ENCODE assay signal across 16 cellular contexts in genomic region chr2:192354512-192355244, GRCh38.
DNase-seq lines count a peak whose midpoint lies in the region; ATAC-seq and TF ChIP-seq lines count a peak whose summit lies in the region.
"Had no signal": no experiment of that assay in that cellular context is flagged by ENCODE, and none has a peak within 500 bp of the region (broad histone marks: within the 10 kb centered on the region; RNA-seq: fewer than 3 reads in every experiment).

No MANE protein-coding gene starts in this region.

- H3K79me2 ChIP-seq in GM23338 (replicated peaks; ENCODE audit: insufficient read depth), result no peaks in the 10 kb centered on the region
- H3K79me2 ChIP-seq in MM.1S (ENCODE audit: low read length), result no peaks in the 10 kb centered on the region
- no peaks in the 10 kb centered on the region for H3K79me2 ChIP-seq in SK-N-SH (ENCODE audit: insufficient read depth)

- H3K4me3 Mint-ChIP-seq in GM23338, result no peak overlapping the region
- H3K4me3 Mint-ChIP-seq in WTC11, result no peak overlapping the region
- H3K4me3 Mint-ChIP-seq: CD4-positive, alpha-beta memory T cell had no signal

- intact Hi-C loops in spleen (cut with DNase I; ENCODE audit: low total_unique reads), result no loop called here

- TF ChIP-seq POLR2A in spleen (IDR thresholded peaks at IDR 0.05), result no peak

- H3K27me3 Mint-ChIP-seq in GM23338 (ENCODE audit: insufficient read depth, low read depth, poor library complexity) (peaks cover 2% of the 10 kb centered on the region), WTC11 (ENCODE audit: low read depth) (no peaks in the 10 kb centered on the region)
- H3K27me3 Mint-ChIP-seq: CD4-positive, alpha-beta memory T cell had no signal

- peak; percentile 60 for ATAC-seq in GM23338
- ATAC-seq in WTC11, result peak; percentile 53; the same call in 1 of the 2 replicates
- no peak for ATAC-seq in SK-N-SH treated with all-trans-retinoic acid at 6 μM for 48 hours

- TF ChIP-seq CTCF in GM23338 (conservative IDR thresholded peaks at IDR 0.05; ENCODE audit: low read depth in 2 of 2) (no peak), MM.1S (IDR thresholded peaks at IDR 0.05; ENCODE audit: low read length) (no peak), WTC11 (IDR thresholded peaks at IDR 0.05) (no peak), spleen (IDR thresholded peaks at IDR 0.05 in 8 of 11, conservative IDR thresholded peaks at IDR 0.05 in 3 of 11) (no peak), SK-N-SH (IDR thresholded peaks at IDR 0.05) (no peak)

- H3K4me1 Mint-ChIP-seq in GM23338, result no peaks in the 10 kb centered on the region; the same call in 2 of the 3 replicates
- peaks cover 5% of the 10 kb centered on the region; the same call in 1 of the 2 replicates for H3K4me1 Mint-ChIP-seq in WTC11
- H3K4me1 Mint-ChIP-seq: CD4-positive, alpha-beta memory T cell had no signal

- H3K4me3 ChIP-seq in GM23338 (no peak overlapping the region), MM.1S (ENCODE audit: low read length) (peak overlapping the region; percentile 28; the same call in 1 of the 2 replicates), spleen (no peak overlapping the region), SK-N-SH (ENCODE audit: low read depth in 2 of 2, low read length in 1 of 2) (no peak overlapping the region)

- TF ChIP-seq RAD21 in SK-N-SH (IDR thresholded peaks at IDR 0.05; ENCODE audit: low read length), result no peak

- DNase-seq in GM23338 (ENCODE audit: low spot score) (no peak), MM.1S (peak; percentile 75), OCI-M1 (lab: John Stamatoyannopoulos, UW) (peak; percentile 13), WTC11 (ENCODE audit: low spot score) (no peak), spleen (no peak), SK-N-SH (no peak)
- DNase-seq: C1 segment of cervical spinal cord, Calu3, COR-L47, DMS53, DMS79 treated with DMSO at 0.1 percent for 48 hours, GF-D8, H7, HCEC 1CT had no signal

- H3K4me2 ChIP-seq in GM23338, result no peak overlapping the region
- peak overlapping the region; percentile 80 for H3K4me2 ChIP-seq in MM.1S (ENCODE audit: low read depth, low read length)
- no peak overlapping the region for H3K4me2 ChIP-seq in SK-N-SH

- H3K4me1 ChIP-seq in GM23338 (ENCODE audit: insufficient read depth), result no peaks in the 10 kb centered on the region
- peaks cover 24% of the 10 kb centered on the region for H3K4me1 ChIP-seq in MM.1S (ENCODE audit: low read length)
- H3K4me1 ChIP-seq in spleen, result no peaks in the 10 kb centered on the region
- H3K4me1 ChIP-seq in SK-N-SH (ENCODE audit: control insufficient read depth in 1 of 2, insufficient read depth in 2 of 2, low read depth in 1 of 2, low read length in 1 of 2), result no peaks in the 10 kb centered on the region

- no peaks in the 10 kb centered on the region for H3K9me2 ChIP-seq in GM23338 (ENCODE audit: insufficient read depth)
- no peaks in the 10 kb centered on the region for H3K9me2 ChIP-seq in MM.1S (replicated peaks; ENCODE audit: insufficient read depth, low read length)
- no peaks in the 10 kb centered on the region for H3K9me2 ChIP-seq in SK-N-SH

- 62 to 82% (median 68%) methylated on average over 3 of the region's 3 CpGs for WGBS in spleen, 5 donors
- WGBS in SK-N-SH (ENCODE audit: low lambda C conversion rate), result 49% methylated on average over 3 of the region's 3 CpGs

- no peak overlapping the region for H3K27ac ChIP-seq in GM23338 (ENCODE audit: low read depth)
- peak overlapping the region; percentile 91 for H3K27ac ChIP-seq in MM.1S (ENCODE audit: low read length)
- no peak overlapping the region for H3K27ac ChIP-seq in spleen
- no peak overlapping the region for H3K27ac ChIP-seq in SK-N-SH (ENCODE audit: low read depth in 2 of 2, low read length in 1 of 2)

- no peaks in the 10 kb centered on the region for H4K20me1 ChIP-seq in GM23338 (replicated peaks; ENCODE audit: insufficient read depth)
- H4K20me1 ChIP-seq in MM.1S (ENCODE audit: insufficient read depth, low read length), result no peaks in the 10 kb centered on the region
- no peaks in the 10 kb centered on the region for H4K20me1 ChIP-seq in SK-N-SH (ENCODE audit: insufficient read depth)

- H3K36me3 Mint-ChIP-seq in GM23338 (ENCODE audit: low read depth) (no peaks in the 10 kb centered on the region), WTC11 (no peaks in the 10 kb centered on the region)
- H3K36me3 Mint-ChIP-seq: CD4-positive, alpha-beta memory T cell had no signal

- H2AFZ ChIP-seq in GM23338 (no peak overlapping the region), MM.1S (ENCODE audit: low read length) (peak overlapping the region; percentile 57), SK-N-SH (ENCODE audit: low read depth) (no peak overlapping the region)

- H3K9ac ChIP-seq in MM.1S (ENCODE audit: low read length) (peak overlapping the region; percentile 60), SK-N-SH (no peak overlapping the region)

- H3K27ac Mint-ChIP-seq in GM23338 (no peak overlapping the region), WTC11 (no peak overlapping the region)
- H3K27ac Mint-ChIP-seq: CD4-positive, alpha-beta memory T cell had no signal

- H3F3A ChIP-seq in GM23338 (replicated peaks; ENCODE audit: low read depth) (no peaks in the 10 kb centered on the region), MM.1S (ENCODE audit: insufficient read depth, low read length) (peaks cover 15% of the 10 kb centered on the region), SK-N-SH (replicated peaks; ENCODE audit: insufficient read depth) (no peaks in the 10 kb centered on the region)

- H3K9me3 Mint-ChIP-seq in GM23338 (no peaks in the 10 kb centered on the region; the same call in 2 of the 3 replicates), WTC11 (no peaks in the 10 kb centered on the region)
- H3K9me3 Mint-ChIP-seq: CD4-positive, alpha-beta memory T cell had no signal

- TF ChIP-seq EP300 in SK-N-SH (IDR thresholded peaks at IDR 0.05; ENCODE audit: borderline replicate concordance in 1 of 2, low read depth in 1 of 2, low read length in 1 of 2), result no peak

- CTCF ChIA-PET in WTC11 (lab: Charles Lee) (no interaction called here), SK-N-SH (lab: Yijun Ruan, JAX) (interaction anchor here (0.7 kb wide), 1 partner anchor 22 kb away, joined by 3 read pairs; no protein-coding TSS in a partner anchor)

- POLR2A ChIA-PET in WTC11 (lab: Charles Lee) (no interaction called here), SK-N-SH (lab: Yijun Ruan, JAX) (no interaction called here)

- H3K36me3 ChIP-seq in GM23338 (ENCODE audit: insufficient read depth) (no peaks in the 10 kb centered on the region), MM.1S (replicated peaks; ENCODE audit: insufficient read depth, low read length) (no peaks in the 10 kb centered on the region), spleen (no peaks in the 10 kb centered on the region), SK-N-SH (replicated peaks in 1 of 2; ENCODE audit: control insufficient read depth in 1 of 2, insufficient read depth in 2 of 2, low read length in 1 of 2) (no peaks in the 10 kb centered on the region)

- H3K27me3 ChIP-seq in GM23338 (ENCODE audit: insufficient read depth) (no peaks in the 10 kb centered on the region), MM.1S (replicated peaks; ENCODE audit: insufficient read depth, low read length) (no peaks in the 10 kb centered on the region), spleen (replicated peaks in 1 of 7) (no peaks in the 10 kb centered on the region), SK-N-SH (ENCODE audit: insufficient read depth) (no peaks in the 10 kb centered on the region)

- H3K9me3 ChIP-seq in MM.1S (replicated peaks; ENCODE audit: insufficient read depth, low read length) (no peaks in the 10 kb centered on the region), spleen (no peaks in the 10 kb centered on the region), SK-N-SH (no peaks in the 10 kb centered on the region)

TF ChIP-seq in GM23338, 12 proteins besides CTCF, POLR2A, EP300 and RAD21 (continues in another document):
- TF ChIP-seq CREB1 (CRISPR knock-in tag; IDR thresholded peaks at IDR 0.05; ENCODE audit: low read depth) (no peak), EZH2phosphoT487 (IDR thresholded peaks at IDR 0.05; ENCODE audit: unreplicated experiment) (no peak), STAT1 (IDR thresholded peaks at IDR 0.05; ENCODE audit: unreplicated experiment) (no peak)

TF ChIP-seq in WTC11, 78 proteins besides CTCF, POLR2A, EP300 and RAD21 (continues in another document):
- TF ChIP-seq NR2C2 (CRISPR knock-in tag; IDR thresholded peaks at IDR 0.05) (no peak), MLX (CRISPR knock-in tag; IDR thresholded peaks at IDR 0.05) (no peak), GTF2I (CRISPR knock-in tag; conservative IDR thresholded peaks at IDR 0.05) (no peak), NFYB (CRISPR knock-in tag; conservative IDR thresholded peaks at IDR 0.05; ENCODE audit: low read depth) (no peak)

TF ChIP-seq in SK-N-SH, 30 proteins besides CTCF, POLR2A, EP300 and RAD21:
- TF ChIP-seq RFX5 (IDR thresholded peaks at IDR 0.05; ENCODE audit: low read length), result no peak
- TF ChIP-seq NRF1 (IDR thresholded peaks at IDR 0.05; ENCODE audit: low read depth, low read length), result no peak
TF ChIP-seq in SK-N-SH: peak in this region for 0.

TF ChIP-seq in SK-N-SH treated with all-trans-retinoic acid at 6 μM for 48 hours, 23 proteins besides CTCF, POLR2A, EP300 and RAD21:
- TF ChIP-seq RARB (CRISPR knock-in tag; IDR thresholded peaks at IDR 0.05), result no peak
- TF ChIP-seq SNAI2 (CRISPR knock-in tag; IDR thresholded peaks at IDR 0.05), result no peak
- no peak for TF ChIP-seq GLIS3 (CRISPR knock-in tag; IDR thresholded peaks at IDR 0.05)

Comparison
In these comparisons a context has a peak if more than half of its experiments do, and no peak if none do; other contexts are left out.
1. DNase-seq: peak in MM.1S (single experiment) and OCI-M1 (single experiment); none in GM23338 (single experiment), WTC11 (single experiment), spleen (single experiment) and SK-N-SH (single experiment).